ENCODE assay signal across 16 cellular contexts in genomic region chr2:20589975-20590703, GRCh38.
DNase-seq lines count a peak whose midpoint lies in the region; ATAC-seq and TF ChIP-seq lines count a peak whose summit lies in the region.
"Had no signal": no experiment of that assay in that cellular context is flagged by ENCODE, and none has a peak within 500 bp of the region (broad histone marks: within the 10 kb centered on the region; RNA-seq: fewer than 3 reads in every experiment).

No MANE protein-coding gene starts in this region.

- peak; percentile 75 for DNase-seq in Daoy (ENCODE audit: low read depth)
- DNase-seq in Peyer's patch = peak in 2 of 3 donors; percentile 34 to 42
- peak; percentile 54 for DNase-seq in cardiac septum (ENCODE audit: low spot score)
- DNase-seq in posterior vena cava (ENCODE audit: low spot score) = peak; percentile 73
- DNase-seq in natural killer cell treated with Interleukin-12 subunit alpha and Interleukin-12 subunit beta and Interleukin-15 and Interleukin-18, amount 100 ng/mL, for 72 hours (ENCODE audit: low spot score) = no peak
- DNase-seq: activated T-cell treated with anti-CD3 and anti-CD28 coated beads, Interleukin-2, amount 50 U/mL, for 72 hours; CD4-positive, alpha-beta memory T cell; effector memory CD8-positive, alpha-beta T cell; GF-D8; naive B cell; T-helper 1 cell had no signal

- no peak overlapping the region for H3K27ac ChIP-seq in Peyer's patch
- H3K27ac ChIP-seq: HL-60 had no signal

- no peaks in the 10 kb centered on the region for H3K36me3 Mint-ChIP-seq in natural killer cell treated with Interleukin-12 subunit alpha and Interleukin-12 subunit beta and Interleukin-15 and Interleukin-18, amount 100 ng/mL, for 72 hours
- H3K36me3 Mint-ChIP-seq: CD4-positive, alpha-beta memory T cell had no signal

- H3K36me3 ChIP-seq in Peyer's patch = no peaks in the 10 kb centered on the region
- H3K36me3 ChIP-seq: gastroesophageal sphincter had no signal

- intact Hi-C loops in cardiac septum (cut with DNase I) (no loop called here), posterior vena cava (cut with DNase I) (no loop called here)

- H3K27me3 ChIP-seq in Peyer's patch = no peaks in the 10 kb centered on the region
- H3K27me3 ChIP-seq: gastroesophageal sphincter had no signal

- TF ChIP-seq CTCF in Peyer's patch (IDR thresholded peaks at IDR 0.05) = no peak

- no peak overlapping the region for H3K4me3 Mint-ChIP-seq in natural killer cell treated with Interleukin-12 subunit alpha and Interleukin-12 subunit beta and Interleukin-15 and Interleukin-18, amount 100 ng/mL, for 72 hours
- H3K4me3 Mint-ChIP-seq: activated T-cell treated with anti-CD3 and anti-CD28 coated beads, Interleukin-2, amount 50 U/mL, for 72 hours; CD4-positive, alpha-beta memory T cell; effector memory CD8-positive, alpha-beta T cell; naive B cell had no signal

- H3K4me1 Mint-ChIP-seq in natural killer cell treated with Interleukin-12 subunit alpha and Interleukin-12 subunit beta and Interleukin-15 and Interleukin-18, amount 100 ng/mL, for 72 hours (ENCODE audit: low read depth in 2 of 2) = peaks cover 12 to 24% of the 10 kb centered on the region in 2 donors
- H3K4me1 Mint-ChIP-seq: CD4-positive, alpha-beta memory T cell had no signal

- peaks cover 0 to 6% (median under 1%) of the 10 kb centered on the region in 4 donors for H3K4me1 ChIP-seq in Peyer's patch

- no peak overlapping the region for H3K27ac Mint-ChIP-seq in natural killer cell treated with Interleukin-12 subunit alpha and Interleukin-12 subunit beta and Interleukin-15 and Interleukin-18, amount 100 ng/mL, for 72 hours
- H3K27ac Mint-ChIP-seq: activated T-cell treated with anti-CD3 and anti-CD28 coated beads, Interleukin-2, amount 50 U/mL, for 72 hours; effector memory CD8-positive, alpha-beta T cell had no signal

- TF ChIP-seq POLR2A in Peyer's patch (IDR thresholded peaks at IDR 0.05) = no peak

- no peaks in the 10 kb centered on the region for H3K9me3 ChIP-seq in Peyer's patch
- H3K9me3 ChIP-seq: gastroesophageal sphincter had no signal

- ATAC-seq in GM19397 (IDR thresholded peaks at IDR 0.05; ENCODE audit: unreplicated experiment) (no peak), GM18909 (IDR thresholded peaks at IDR 0.05; ENCODE audit: poor library complexity, unreplicated experiment) (no peak), HG03439 (IDR thresholded peaks at IDR 0.05; ENCODE audit: unreplicated experiment) (no peak)
- no peak for ATAC-seq in natural killer cell treated with Interleukin-12 subunit alpha and Interleukin-12 subunit beta and Interleukin-15 and Interleukin-18, amount 100 ng/mL, for 72 hours
- ATAC-seq: activated T-cell treated with anti-CD3 and anti-CD28 coated beads, Interleukin-2, amount 50 U/mL, for 72 hours; effector memory CD8-positive, alpha-beta T cell; gastroesophageal sphincter had no signal

- H3K27me3 Mint-ChIP-seq in natural killer cell treated with Interleukin-12 subunit alpha and Interleukin-12 subunit beta and Interleukin-15 and Interleukin-18, amount 100 ng/mL, for 72 hours = peaks cover 0 to 3% of the 10 kb centered on the region in 2 donors
- H3K27me3 Mint-ChIP-seq: CD4-positive, alpha-beta memory T cell; effector memory CD8-positive, alpha-beta T cell had no signal

- H3K9me3 Mint-ChIP-seq in natural killer cell treated with Interleukin-12 subunit alpha and Interleukin-12 subunit beta and Interleukin-15 and Interleukin-18, amount 100 ng/mL, for 72 hours = no peaks in the 10 kb centered on the region
- H3K9me3 Mint-ChIP-seq: activated T-cell treated with anti-CD3 and anti-CD28 coated beads, Interleukin-2, amount 50 U/mL, for 72 hours; CD4-positive, alpha-beta memory T cell; effector memory CD8-positive, alpha-beta T cell; naive B cell had no signal

- no peak overlapping the region for H3K4me3 ChIP-seq in Peyer's patch
- H3K4me3 ChIP-seq: gastroesophageal sphincter had no signal
